In the genomic region with DNA sequence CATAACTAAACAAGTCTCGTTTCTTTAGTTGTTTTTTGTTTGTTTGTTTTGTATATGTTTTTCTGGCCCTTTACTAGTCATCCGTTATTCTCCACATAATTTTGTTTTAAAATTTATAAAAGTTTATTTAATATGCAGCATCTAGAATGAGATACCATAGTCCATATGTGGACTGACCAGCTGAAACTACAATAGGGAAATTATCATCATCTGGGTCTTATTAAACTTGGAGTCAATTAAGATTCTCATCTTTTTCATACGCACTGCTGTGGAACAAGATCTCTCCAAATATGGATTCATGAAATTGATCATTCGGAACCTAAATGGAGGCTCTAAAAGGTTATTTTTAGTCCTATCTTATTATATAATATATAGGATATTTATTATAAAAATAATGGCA, we compare ENCODE assay signal across 39 cellular contexts.
"Had no signal": no experiment of that assay in that cellular context is flagged by ENCODE, and none has a peak within 500 bp of the region (broad histone marks: within the 10 kb centered on the region; RNA-seq: fewer than 3 reads in every experiment).

No MANE protein-coding gene starts in this region.

- FAIRE-seq: astrocyte, bronchial epithelial cell had no signal

- H3K27ac Mint-ChIP-seq: activated naive CD4-positive, alpha-beta T cell treated with anti-CD3 and anti-CD28 coated beads for 36 hours; activated naive CD4-positive, alpha-beta T cell treated with anti-CD3 and anti-CD28 coated beads, Interleukin-2, amount 10 ng/mL, durations not matched to agents 7 days and 5 days; activated naive CD4-positive, alpha-beta T cell treated with anti-CD3 and anti-CD28 coated beads, Interleukin-2, amount 50 U/mL, for 24 hours; activated naive CD4-positive, alpha-beta T cell treated with anti-CD3 and anti-CD28 coated beads, Interleukin-2, amount 50 U/mL, for 72 hours; activated naive CD8-positive, alpha-beta T cell; activated naive CD8-positive, alpha-beta T cell treated with anti-CD3 and anti-CD28 coated beads for 36 hours; activated naive CD8-positive, alpha-beta T cell treated with anti-CD3 and anti-CD28 coated beads, Interleukin-2, amount 10 ng/mL, durations not matched to agents 7 days and 5 days; activated naive CD8-positive, alpha-beta T cell treated with anti-CD3 and anti-CD28 coated beads, Interleukin-2, amount 50 U/mL, for 24 hours; activated T-cell treated with anti-CD3 and anti-CD28 coated beads, Interleukin-2, amount 50 U/mL, for 24 hours; activated T-cell treated with anti-CD3 and anti-CD28 coated beads, Interleukin-2, amount 50 U/mL, for 72 hours; activated T-helper 1 cell treated with anti-CD3 and anti-CD28 coated beads, Interleukin-12 subunit alpha, Interleukin-12 subunit beta, Interleukin-2, Interleukin-4 antibody, amounts not matched to agents 30 ng/mL and 10 ng/mL and 1 ng/mL, durations not matched to agents 14 hours and 24 hours and 36 hours; activated T-helper 17 cell treated with anti-CD3 and anti-CD28 coated beads, Interleukin-2, amount 50 U/mL, for 72 hours; activated T-helper 2 cell treated with anti-CD3 and anti-CD28 coated beads, Interferon-gamma antibody, Interleukin-2, Interleukin-4, amounts not matched to agents 10 μg/mL and 5 μg/mL and 100 μg/mL, durations not matched to agents 14 hours and 24 hours and 36 hours; brain had no signal

- H3K4me3 ChIP-seq: adrenal gland, ascending aorta, body of pancreas, breast epithelium, cardiac muscle cell had no signal

- H3K36me3 Mint-ChIP-seq: activated naive CD4-positive, alpha-beta T cell treated with anti-CD3 and anti-CD28 coated beads, Interleukin-2, amount 50 U/mL, for 24 hours; activated naive CD4-positive, alpha-beta T cell treated with anti-CD3 and anti-CD28 coated beads, Interleukin-2, amount 50 U/mL, for 72 hours; activated naive CD8-positive, alpha-beta T cell; activated naive CD8-positive, alpha-beta T cell treated with anti-CD3 and anti-CD28 coated beads for 36 hours; brain had no signal

- DNase-seq: activated effector memory CD4-positive, alpha-beta T cell treated with anti-CD3 and anti-CD28 coated beads, Interleukin-2, amount 50 U/mL, for 16 hours; activated effector memory CD4-positive, alpha-beta T cell treated with Interleukin-2 at 50 U/mL for 16 hours; activated gamma-delta T cell; activated gamma-delta T cell treated with Interleukin-2 at 50 U/mL for 16 hours; activated naive CD4-positive, alpha-beta T cell; activated naive CD4-positive, alpha-beta T cell treated with anti-CD3 and anti-CD28 coated beads for 36 hours; activated naive CD4-positive, alpha-beta T cell treated with anti-CD3 and anti-CD28 coated beads, Interleukin-2, amount 10 ng/mL, durations not matched to agents 7 days and 5 days; activated naive CD4-positive, alpha-beta T cell treated with anti-CD3 and anti-CD28 coated beads, Interleukin-2, amount 50 U/mL, for 16 hours; activated naive CD4-positive, alpha-beta T cell treated with Interleukin-2 at 50 U/mL for 16 hours; activated naive CD8-positive, alpha-beta T cell treated with anti-CD3 and anti-CD28 coated beads for 36 hours; activated naive CD8-positive, alpha-beta T cell treated with anti-CD3 and anti-CD28 coated beads, Interleukin-2, amount 10 ng/mL, durations not matched to agents 7 days and 5 days; activated naive CD8-positive, alpha-beta T cell treated with anti-CD3 and anti-CD28 coated beads, Interleukin-2, amount 50 U/mL, for 24 hours; activated T-cell treated with anti-CD3 and anti-CD28 coated beads, Interleukin-2, amount 50 U/mL, for 24 hours; activated T-cell treated with anti-CD3 and anti-CD28 coated beads, Interleukin-2, amount 50 U/mL, for 4 hours; activated T-cell treated with anti-CD3 and anti-CD28 coated beads, Interleukin-2, amount 50 U/mL, for 48 hours; activated T-cell treated with anti-CD3 and anti-CD28 coated beads, Interleukin-2, amount 50 U/mL, for 72 hours; adrenal gland; amniotic stem cell; amygdala; anterior cingulate cortex; aorta; body of pancreas; brain microvascular endothelial cell; caudate nucleus; central memory CD4-positive, alpha-beta T cell; cerebellar nuclear complex had no signal

- H3K36me3 ChIP-seq: adrenal gland, ascending aorta, brain microvascular endothelial cell, breast epithelium, cardiac muscle cell had no signal

- H3K27ac ChIP-seq: adrenal gland, ascending aorta, body of pancreas, brain microvascular endothelial cell, breast epithelium, cardiac muscle cell had no signal

- ATAC-seq: activated naive CD4-positive, alpha-beta T cell treated with anti-CD3 and anti-CD28 coated beads, Interleukin-2, amount 50 U/mL, for 72 hours; activated naive CD8-positive, alpha-beta T cell treated with anti-CD3 and anti-CD28 coated beads, Interleukin-2, amount 50 U/mL, for 24 hours; activated T-cell treated with anti-CD3 and anti-CD28 coated beads, Interleukin-2, amount 50 U/mL, for 4 hours; activated T-cell treated with anti-CD3 and anti-CD28 coated beads, Interleukin-2, amount 50 U/mL, for 72 hours; activated T-helper 17 cell treated with anti-CD3 and anti-CD28 coated beads, Interleukin-2, amount 50 U/mL, for 72 hours; body of pancreas had no signal

- H3K9me3 Mint-ChIP-seq: activated naive CD4-positive, alpha-beta T cell treated with anti-CD3 and anti-CD28 coated beads for 36 hours; activated naive CD4-positive, alpha-beta T cell treated with anti-CD3 and anti-CD28 coated beads, Interleukin-2, amount 10 ng/mL, durations not matched to agents 7 days and 5 days; activated naive CD4-positive, alpha-beta T cell treated with anti-CD3 and anti-CD28 coated beads, Interleukin-2, amount 50 U/mL, for 24 hours; activated naive CD4-positive, alpha-beta T cell treated with anti-CD3 and anti-CD28 coated beads, Interleukin-2, amount 50 U/mL, for 72 hours; activated naive CD8-positive, alpha-beta T cell treated with anti-CD3 and anti-CD28 coated beads for 36 hours; activated naive CD8-positive, alpha-beta T cell treated with anti-CD3 and anti-CD28 coated beads, Interleukin-2, amount 10 ng/mL, durations not matched to agents 7 days and 5 days; activated naive CD8-positive, alpha-beta T cell treated with anti-CD3 and anti-CD28 coated beads, Interleukin-2, amount 50 U/mL, for 24 hours; activated T-cell treated with anti-CD3 and anti-CD28 coated beads, Interleukin-2, amount 50 U/mL, for 24 hours; activated T-cell treated with anti-CD3 and anti-CD28 coated beads, Interleukin-2, amount 50 U/mL, for 4 hours; activated T-helper 1 cell treated with anti-CD3 and anti-CD28 coated beads, Interleukin-12 subunit alpha, Interleukin-12 subunit beta, Interleukin-2, Interleukin-4 antibody, amounts not matched to agents 30 ng/mL and 10 ng/mL and 1 ng/mL, durations not matched to agents 14 hours and 24 hours and 36 hours; activated T-helper 17 cell treated with anti-CD3 and anti-CD28 coated beads, Interleukin-2, amount 50 U/mL, for 72 hours; activated T-helper 2 cell treated with anti-CD3 and anti-CD28 coated beads, Interferon-gamma antibody, Interleukin-2, Interleukin-4, amounts not matched to agents 10 μg/mL and 5 μg/mL and 100 μg/mL, durations not matched to agents 14 hours and 24 hours and 36 hours; brain; central memory CD8-positive, alpha-beta T cell had no signal

- H3K4me1 ChIP-seq: adrenal gland, body of pancreas, breast epithelium had no signal

- H3K27me3 ChIP-seq: adrenal gland, ascending aorta, body of pancreas, brain microvascular endothelial cell, breast epithelium, cardiac muscle cell had no signal

- H3K4me3 Mint-ChIP-seq: activated naive CD4-positive, alpha-beta T cell treated with anti-CD3 and anti-CD28 coated beads for 36 hours; activated naive CD4-positive, alpha-beta T cell treated with anti-CD3 and anti-CD28 coated beads, Interleukin-2, amount 10 ng/mL, durations not matched to agents 7 days and 5 days; activated naive CD4-positive, alpha-beta T cell treated with anti-CD3 and anti-CD28 coated beads, Interleukin-2, amount 50 U/mL, for 24 hours; activated naive CD8-positive, alpha-beta T cell; activated naive CD8-positive, alpha-beta T cell treated with anti-CD3 and anti-CD28 coated beads for 36 hours; activated naive CD8-positive, alpha-beta T cell treated with anti-CD3 and anti-CD28 coated beads, Interleukin-2, amount 10 ng/mL, durations not matched to agents 7 days and 5 days; activated naive CD8-positive, alpha-beta T cell treated with anti-CD3 and anti-CD28 coated beads, Interleukin-2, amount 50 U/mL, for 24 hours; activated T-cell treated with anti-CD3 and anti-CD28 coated beads, Interleukin-2, amount 50 U/mL, for 24 hours; activated T-cell treated with anti-CD3 and anti-CD28 coated beads, Interleukin-2, amount 50 U/mL, for 4 hours; activated T-cell treated with anti-CD3 and anti-CD28 coated beads, Interleukin-2, amount 50 U/mL, for 72 hours; activated T-helper 1 cell treated with anti-CD3 and anti-CD28 coated beads, Interleukin-12 subunit alpha, Interleukin-12 subunit beta, Interleukin-2, Interleukin-4 antibody, amounts not matched to agents 30 ng/mL and 10 ng/mL and 1 ng/mL, durations not matched to agents 14 hours and 24 hours and 36 hours; activated T-helper 17 cell treated with anti-CD3 and anti-CD28 coated beads, Interleukin-2, amount 50 U/mL, for 72 hours; brain; central memory CD8-positive, alpha-beta T cell had no signal

- H3K9me3 ChIP-seq: adrenal gland, ascending aorta, body of pancreas, breast epithelium had no signal

- H3K27me3 Mint-ChIP-seq: activated naive CD4-positive, alpha-beta T cell treated with anti-CD3 and anti-CD28 coated beads, Interleukin-2, amount 50 U/mL, for 24 hours had no signal
